ENCODE assay signal across 22 cellular contexts in the genomic region with DNA sequence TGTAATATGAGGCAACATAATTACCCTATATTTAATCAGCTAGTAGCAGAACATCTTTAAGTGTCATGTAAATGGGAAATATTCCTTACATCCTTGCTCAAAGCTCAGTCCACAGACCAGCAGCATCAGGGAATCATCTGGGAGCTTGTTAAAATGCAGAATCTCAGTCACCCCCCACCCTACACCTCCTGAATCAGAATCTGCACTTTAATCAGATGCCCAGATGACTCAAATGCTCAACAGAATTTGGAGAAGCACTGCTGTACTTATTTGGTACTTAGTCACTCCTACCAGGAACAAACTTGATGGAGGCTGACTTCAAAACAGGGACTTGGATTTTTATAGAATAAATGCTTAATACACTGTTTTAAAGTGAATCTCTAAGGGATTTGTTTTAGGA.
DNase-seq lines count a peak whose midpoint lies in the region; ATAC-seq lines count a peak whose summit lies in the region.
"Had no signal": no experiment of that assay in that cellular context is flagged by ENCODE, and none has a peak within 500 bp of the region (broad histone marks: within the 10 kb centered on the region; RNA-seq: fewer than 3 reads in every experiment).

No MANE protein-coding gene starts in this region.

- no peak overlapping the region for H3K9ac ChIP-seq in GM23248
- H3K9ac ChIP-seq: BLaER1 treated with 17β-estradiol and CSF1 and Interleukin-3, amounts not matched to agents 10 nM and 100 nM had no signal

- no peaks in the 10 kb centered on the region for H3K27me3 ChIP-seq in GM23248 (replicated peaks; ENCODE audit: insufficient read depth)
- H3K27me3 ChIP-seq: BLaER1 treated with 17β-estradiol and CSF1 and Interleukin-3, amounts not matched to agents 10 nM and 100 nM had no signal

- H3K27ac ChIP-seq in GM23248: no peak overlapping the region
- H3K27ac ChIP-seq: A549; BLaER1 treated with 17β-estradiol and CSF1 and Interleukin-3, amounts not matched to agents 10 nM and 100 nM had no signal

- H3K9me3 ChIP-seq in GM23248 (ENCODE audit: low read depth): no peaks in the 10 kb centered on the region
- H3K9me3 ChIP-seq: A549; BE2C; BLaER1 treated with 17β-estradiol and CSF1 and Interleukin-3, amounts not matched to agents 10 nM and 100 nM; HAP-1 had no signal

- no peak overlapping the region for H3K4me2 ChIP-seq in GM23248 (ENCODE audit: unreplicated experiment)
- H3K4me2 ChIP-seq: A549; BLaER1 treated with 17β-estradiol and CSF1 and Interleukin-3, amounts not matched to agents 10 nM and 100 nM had no signal

- no peaks in the 10 kb centered on the region for H3K36me3 ChIP-seq in GM23248 (ENCODE audit: low read depth)
- H3K36me3 ChIP-seq: BE2C; BLaER1 treated with 17β-estradiol and CSF1 and Interleukin-3, amounts not matched to agents 10 nM and 100 nM; HAP-1 had no signal

- no peaks in the 10 kb centered on the region for H3K79me2 ChIP-seq in GM23248 (ENCODE audit: insufficient read depth)

- DNase-seq in GM23248 (peak; percentile 22), astrocyte of the hippocampus (ENCODE audit: low read depth, low spot score) (peak; percentile 25), kidney tubule cell (ENCODE audit: low spot score) (peak; percentile 15), stromal cell of bone marrow (ENCODE audit: low read depth) (peak; percentile 16), superior temporal gyrus (ENCODE audit: extremely low spot score) (no peak), NCI-H345 treated with DMSO at 0.1 percent for 48 hours (lab: John Stamatoyannopoulos, UW; ENCODE audit: unreplicated experiment) (no peak)
- DNase-seq: 8988T; ACHN; AML-193; BE2C; Calu3; CD4-positive, alpha-beta memory T cell; COR-L47; DMS53; DMS79 treated with DMSO at 0.1 percent for 48 hours; GOT3; HFFc6 had no signal

- ATAC-seq in GM18870 (IDR thresholded peaks at IDR 0.05; ENCODE audit: unreplicated experiment) (no peak), HG03097 (IDR thresholded peaks at IDR 0.05; ENCODE audit: low FRiP score, unreplicated experiment) (no peak)
- ATAC-seq: A549 had no signal

- H3K9me2 ChIP-seq in GM23248 (ENCODE audit: insufficient read depth): no peaks in the 10 kb centered on the region

- no peaks in the 10 kb centered on the region for H3F3A ChIP-seq in GM23248 (ENCODE audit: insufficient read depth)

- H3K4me1 ChIP-seq in GM23248 (ENCODE audit: insufficient read depth): no peaks in the 10 kb centered on the region
- H3K4me1 ChIP-seq: A549; BE2C; BLaER1 treated with 17β-estradiol and CSF1 and Interleukin-3, amounts not matched to agents 10 nM and 100 nM; HAP-1 had no signal

- in situ Hi-C loops in GM23248 (cut with MboI): loop anchor here (25.0 kb wide), 1 partner anchor 568 kb away; the partner anchor contains the start of gene CCDC198

- H4K20me1 ChIP-seq in GM23248 (ENCODE audit: insufficient read depth): no peaks in the 10 kb centered on the region
- H4K20me1 ChIP-seq: BLaER1 treated with 17β-estradiol and CSF1 and Interleukin-3, amounts not matched to agents 10 nM and 100 nM had no signal

- H2AFZ ChIP-seq in GM23248: no peak overlapping the region

- no peak overlapping the region for H3K4me3 ChIP-seq in GM23248
- H3K4me3 ChIP-seq: A549; BLaER1 treated with 17β-estradiol and CSF1 and Interleukin-3, amounts not matched to agents 10 nM and 100 nM; HAP-1 had no signal

Comparison
In these comparisons a context has a peak if more than half of its experiments do, and no peak if none do; other contexts are left out.
1. DNase-seq: peak in GM23248 (single experiment), astrocyte of the hippocampus (single experiment), kidney tubule cell (single experiment) and stromal cell of bone marrow (single experiment); none in superior temporal gyrus (single experiment) and NCI-H345 treated with DMSO at 0.1 percent for 48 hours (single experiment).